1 cellular context compared by ENCODE assay signal in the genomic region with DNA sequence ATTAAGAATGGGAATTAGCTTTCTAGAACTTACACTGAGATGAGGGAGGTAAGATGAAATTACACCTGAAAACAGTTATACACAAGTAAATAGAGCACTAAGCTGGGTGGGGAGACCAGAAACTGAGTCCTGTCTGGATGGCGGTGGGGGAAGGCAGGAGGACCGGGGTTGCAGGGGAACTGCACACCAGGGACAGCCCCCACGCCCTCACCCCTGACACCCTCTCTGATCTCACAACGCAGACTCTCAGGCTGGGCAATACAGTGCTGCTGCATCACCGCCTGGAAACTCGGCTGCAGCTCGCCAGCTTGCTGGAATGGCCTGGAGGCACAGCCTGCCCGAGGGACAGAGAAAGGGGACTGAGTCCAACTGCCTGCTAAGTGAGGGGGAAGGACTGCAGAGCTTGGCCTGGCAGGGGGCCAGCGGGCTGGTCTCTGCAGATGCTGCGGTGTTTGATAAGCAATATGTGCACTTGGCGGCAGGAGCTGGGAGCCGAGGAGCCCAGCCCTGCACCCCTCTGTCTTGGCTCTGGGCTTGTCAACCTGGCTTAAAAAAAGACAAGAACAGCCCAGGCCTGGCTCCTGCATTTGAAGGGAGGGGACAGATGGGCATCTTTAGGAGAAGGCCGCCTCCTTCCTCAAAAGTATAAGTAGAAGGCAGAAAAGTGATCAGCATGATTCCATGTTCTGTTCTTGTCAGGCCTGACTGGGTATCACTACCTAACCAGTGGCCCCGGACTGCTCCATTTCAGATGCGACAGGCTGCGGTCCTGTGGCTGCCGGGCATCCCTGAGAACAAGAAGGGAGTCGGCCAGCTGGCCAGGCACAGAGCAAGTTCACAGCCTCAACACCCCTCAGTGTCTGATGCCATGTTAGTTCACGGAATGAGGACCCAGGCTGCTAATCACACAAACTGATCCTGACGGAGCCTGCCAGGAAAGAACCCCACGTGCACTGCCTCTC.
A peak's percentile ranks its signal among the peaks of the same experiment; 100 is the strongest.
TF ChIP-seq lines count a peak whose summit lies in the region.

No MANE protein-coding gene starts in this region.

TF ChIP-seq in HepG2, 621 proteins besides CTCF, POLR2A, EP300 and RAD21 (continues in another document):
- TF ChIP-seq, protein P1, sequence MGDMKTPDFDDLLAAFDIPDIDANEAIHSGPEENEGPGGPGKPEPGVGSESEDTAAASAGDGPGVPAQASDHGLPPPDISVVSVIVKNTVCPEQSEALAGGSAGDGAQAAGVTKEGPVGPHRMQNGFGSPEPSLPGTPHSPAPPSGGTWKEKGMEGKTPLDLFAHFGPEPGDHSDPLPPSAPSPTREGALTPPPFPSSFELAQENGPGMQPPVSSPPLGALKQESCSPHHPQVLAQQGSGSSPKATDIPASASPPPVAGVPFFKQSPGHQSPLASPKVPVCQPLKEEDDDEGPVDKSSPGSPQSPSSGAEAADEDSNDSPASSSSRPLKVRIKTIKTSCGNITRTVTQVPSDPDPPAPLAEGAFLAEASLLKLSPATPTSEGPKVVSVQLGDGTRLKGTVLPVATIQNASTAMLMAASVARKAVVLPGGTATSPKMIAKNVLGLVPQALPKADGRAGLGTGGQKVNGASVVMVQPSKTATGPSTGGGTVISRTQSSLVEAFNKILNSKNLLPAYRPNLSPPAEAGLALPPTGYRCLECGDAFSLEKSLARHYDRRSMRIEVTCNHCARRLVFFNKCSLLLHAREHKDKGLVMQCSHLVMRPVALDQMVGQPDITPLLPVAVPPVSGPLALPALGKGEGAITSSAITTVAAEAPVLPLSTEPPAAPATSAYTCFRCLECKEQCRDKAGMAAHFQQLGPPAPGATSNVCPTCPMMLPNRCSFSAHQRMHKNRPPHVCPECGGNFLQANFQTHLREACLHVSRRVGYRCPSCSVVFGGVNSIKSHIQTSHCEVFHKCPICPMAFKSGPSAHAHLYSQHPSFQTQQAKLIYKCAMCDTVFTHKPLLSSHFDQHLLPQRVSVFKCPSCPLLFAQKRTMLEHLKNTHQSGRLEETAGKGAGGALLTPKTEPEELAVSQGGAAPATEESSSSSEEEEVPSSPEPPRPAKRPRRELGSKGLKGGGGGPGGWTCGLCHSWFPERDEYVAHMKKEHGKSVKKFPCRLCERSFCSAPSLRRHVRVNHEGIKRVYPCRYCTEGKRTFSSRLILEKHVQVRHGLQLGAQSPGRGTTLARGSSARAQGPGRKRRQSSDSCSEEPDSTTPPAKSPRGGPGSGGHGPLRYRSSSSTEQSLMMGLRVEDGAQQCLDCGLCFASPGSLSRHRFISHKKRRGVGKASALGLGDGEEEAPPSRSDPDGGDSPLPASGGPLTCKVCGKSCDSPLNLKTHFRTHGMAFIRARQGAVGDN (CRISPR knock-in tag; IDR thresholded peaks at IDR 0.05), result 0 out of 2 replicates have a peak, but pooled peaks have one; percentile 2
- peak; percentile 50 for TF ChIP-seq AGO2 (optimal IDR thresholded peaks at IDR 0.05; ENCODE audit: low read depth, low read length)
- TF ChIP-seq HES4 (CRISPR knock-in tag; IDR thresholded peaks at IDR 0.05; ENCODE audit: borderline replicate concordance), result 0 out of 2 replicates have a peak, but pooled peaks have one; percentile 45
- TF ChIP-seq CHD2 (IDR thresholded peaks at IDR 0.05; ENCODE audit: low read depth, low read length), result no peak
- no peak for TF ChIP-seq ZMYM2 (CRISPR knock-in tag; IDR thresholded peaks at IDR 0.05)
- TF ChIP-seq SYNCRIP (IDR thresholded peaks at IDR 0.05; ENCODE audit: insufficient read depth, low read depth, low read length), result no peak
- no peak for TF ChIP-seq RBM39 (IDR thresholded peaks at IDR 0.05; ENCODE audit: low read depth, low read length, poor library complexity, severe bottlenecking)
- TF ChIP-seq ZBTB1 (CRISPR knock-in tag; IDR thresholded peaks at IDR 0.05; ENCODE audit: borderline replicate concordance), result no peak
- TF ChIP-seq, protein P2, sequence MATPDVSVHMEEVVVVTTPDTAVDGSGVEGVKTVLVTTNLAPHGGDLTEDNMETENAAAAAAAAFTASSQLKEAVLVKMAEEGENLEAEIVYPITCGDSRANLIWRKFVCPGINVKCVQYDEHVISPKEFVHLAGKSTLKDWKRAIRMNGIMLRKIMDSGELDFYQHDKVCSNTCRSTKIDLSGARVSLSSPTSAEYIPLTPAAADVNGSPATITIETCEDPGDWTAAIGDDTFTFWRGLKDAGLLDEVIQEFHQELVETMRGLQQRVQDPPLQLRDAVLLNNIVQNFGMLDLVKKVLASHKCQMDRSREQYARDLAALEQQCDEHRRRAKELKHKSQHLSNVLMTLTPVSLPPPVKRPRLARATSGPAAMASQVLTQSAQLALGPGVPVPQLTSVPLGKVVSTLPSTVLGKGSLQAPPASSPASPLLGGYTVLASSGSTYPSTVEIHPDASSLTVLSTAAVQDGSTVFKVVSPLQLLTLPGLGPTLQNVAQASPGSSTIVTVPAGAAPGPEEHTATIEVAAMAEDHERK (CRISPR knock-in tag; IDR thresholded peaks at IDR 0.05; ENCODE audit: low read depth), result no peak
- TF ChIP-seq, protein P3, sequence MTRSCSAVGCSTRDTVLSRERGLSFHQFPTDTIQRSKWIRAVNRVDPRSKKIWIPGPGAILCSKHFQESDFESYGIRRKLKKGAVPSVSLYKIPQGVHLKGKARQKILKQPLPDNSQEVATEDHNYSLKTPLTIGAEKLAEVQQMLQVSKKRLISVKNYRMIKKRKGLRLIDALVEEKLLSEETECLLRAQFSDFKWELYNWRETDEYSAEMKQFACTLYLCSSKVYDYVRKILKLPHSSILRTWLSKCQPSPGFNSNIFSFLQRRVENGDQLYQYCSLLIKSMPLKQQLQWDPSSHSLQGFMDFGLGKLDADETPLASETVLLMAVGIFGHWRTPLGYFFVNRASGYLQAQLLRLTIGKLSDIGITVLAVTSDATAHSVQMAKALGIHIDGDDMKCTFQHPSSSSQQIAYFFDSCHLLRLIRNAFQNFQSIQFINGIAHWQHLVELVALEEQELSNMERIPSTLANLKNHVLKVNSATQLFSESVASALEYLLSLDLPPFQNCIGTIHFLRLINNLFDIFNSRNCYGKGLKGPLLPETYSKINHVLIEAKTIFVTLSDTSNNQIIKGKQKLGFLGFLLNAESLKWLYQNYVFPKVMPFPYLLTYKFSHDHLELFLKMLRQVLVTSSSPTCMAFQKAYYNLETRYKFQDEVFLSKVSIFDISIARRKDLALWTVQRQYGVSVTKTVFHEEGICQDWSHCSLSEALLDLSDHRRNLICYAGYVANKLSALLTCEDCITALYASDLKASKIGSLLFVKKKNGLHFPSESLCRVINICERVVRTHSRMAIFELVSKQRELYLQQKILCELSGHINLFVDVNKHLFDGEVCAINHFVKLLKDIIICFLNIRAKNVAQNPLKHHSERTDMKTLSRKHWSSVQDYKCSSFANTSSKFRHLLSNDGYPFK (CRISPR knock-in tag; IDR thresholded peaks at IDR 0.05; ENCODE audit: borderline replicate concordance), result no peak
- TF ChIP-seq, protein P4, sequence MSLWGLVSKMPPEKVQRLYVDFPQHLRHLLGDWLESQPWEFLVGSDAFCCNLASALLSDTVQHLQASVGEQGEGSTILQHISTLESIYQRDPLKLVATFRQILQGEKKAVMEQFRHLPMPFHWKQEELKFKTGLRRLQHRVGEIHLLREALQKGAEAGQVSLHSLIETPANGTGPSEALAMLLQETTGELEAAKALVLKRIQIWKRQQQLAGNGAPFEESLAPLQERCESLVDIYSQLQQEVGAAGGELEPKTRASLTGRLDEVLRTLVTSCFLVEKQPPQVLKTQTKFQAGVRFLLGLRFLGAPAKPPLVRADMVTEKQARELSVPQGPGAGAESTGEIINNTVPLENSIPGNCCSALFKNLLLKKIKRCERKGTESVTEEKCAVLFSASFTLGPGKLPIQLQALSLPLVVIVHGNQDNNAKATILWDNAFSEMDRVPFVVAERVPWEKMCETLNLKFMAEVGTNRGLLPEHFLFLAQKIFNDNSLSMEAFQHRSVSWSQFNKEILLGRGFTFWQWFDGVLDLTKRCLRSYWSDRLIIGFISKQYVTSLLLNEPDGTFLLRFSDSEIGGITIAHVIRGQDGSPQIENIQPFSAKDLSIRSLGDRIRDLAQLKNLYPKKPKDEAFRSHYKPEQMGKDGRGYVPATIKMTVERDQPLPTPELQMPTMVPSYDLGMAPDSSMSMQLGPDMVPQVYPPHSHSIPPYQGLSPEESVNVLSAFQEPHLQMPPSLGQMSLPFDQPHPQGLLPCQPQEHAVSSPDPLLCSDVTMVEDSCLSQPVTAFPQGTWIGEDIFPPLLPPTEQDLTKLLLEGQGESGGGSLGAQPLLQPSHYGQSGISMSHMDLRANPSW (CRISPR knock-in tag; IDR thresholded peaks at IDR 0.05; ENCODE audit: borderline replicate concordance), result no peak
- TF ChIP-seq, protein P5, sequence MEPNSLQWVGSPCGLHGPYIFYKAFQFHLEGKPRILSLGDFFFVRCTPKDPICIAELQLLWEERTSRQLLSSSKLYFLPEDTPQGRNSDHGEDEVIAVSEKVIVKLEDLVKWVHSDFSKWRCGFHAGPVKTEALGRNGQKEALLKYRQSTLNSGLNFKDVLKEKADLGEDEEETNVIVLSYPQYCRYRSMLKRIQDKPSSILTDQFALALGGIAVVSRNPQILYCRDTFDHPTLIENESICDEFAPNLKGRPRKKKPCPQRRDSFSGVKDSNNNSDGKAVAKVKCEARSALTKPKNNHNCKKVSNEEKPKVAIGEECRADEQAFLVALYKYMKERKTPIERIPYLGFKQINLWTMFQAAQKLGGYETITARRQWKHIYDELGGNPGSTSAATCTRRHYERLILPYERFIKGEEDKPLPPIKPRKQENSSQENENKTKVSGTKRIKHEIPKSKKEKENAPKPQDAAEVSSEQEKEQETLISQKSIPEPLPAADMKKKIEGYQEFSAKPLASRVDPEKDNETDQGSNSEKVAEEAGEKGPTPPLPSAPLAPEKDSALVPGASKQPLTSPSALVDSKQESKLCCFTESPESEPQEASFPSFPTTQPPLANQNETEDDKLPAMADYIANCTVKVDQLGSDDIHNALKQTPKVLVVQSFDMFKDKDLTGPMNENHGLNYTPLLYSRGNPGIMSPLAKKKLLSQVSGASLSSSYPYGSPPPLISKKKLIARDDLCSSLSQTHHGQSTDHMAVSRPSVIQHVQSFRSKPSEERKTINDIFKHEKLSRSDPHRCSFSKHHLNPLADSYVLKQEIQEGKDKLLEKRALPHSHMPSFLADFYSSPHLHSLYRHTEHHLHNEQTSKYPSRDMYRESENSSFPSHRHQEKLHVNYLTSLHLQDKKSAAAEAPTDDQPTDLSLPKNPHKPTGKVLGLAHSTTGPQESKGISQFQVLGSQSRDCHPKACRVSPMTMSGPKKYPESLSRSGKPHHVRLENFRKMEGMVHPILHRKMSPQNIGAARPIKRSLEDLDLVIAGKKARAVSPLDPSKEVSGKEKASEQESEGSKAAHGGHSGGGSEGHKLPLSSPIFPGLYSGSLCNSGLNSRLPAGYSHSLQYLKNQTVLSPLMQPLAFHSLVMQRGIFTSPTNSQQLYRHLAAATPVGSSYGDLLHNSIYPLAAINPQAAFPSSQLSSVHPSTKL (CRISPR knock-in tag; IDR thresholded peaks at IDR 0.05), result no peak
- TF ChIP-seq, protein P6, sequence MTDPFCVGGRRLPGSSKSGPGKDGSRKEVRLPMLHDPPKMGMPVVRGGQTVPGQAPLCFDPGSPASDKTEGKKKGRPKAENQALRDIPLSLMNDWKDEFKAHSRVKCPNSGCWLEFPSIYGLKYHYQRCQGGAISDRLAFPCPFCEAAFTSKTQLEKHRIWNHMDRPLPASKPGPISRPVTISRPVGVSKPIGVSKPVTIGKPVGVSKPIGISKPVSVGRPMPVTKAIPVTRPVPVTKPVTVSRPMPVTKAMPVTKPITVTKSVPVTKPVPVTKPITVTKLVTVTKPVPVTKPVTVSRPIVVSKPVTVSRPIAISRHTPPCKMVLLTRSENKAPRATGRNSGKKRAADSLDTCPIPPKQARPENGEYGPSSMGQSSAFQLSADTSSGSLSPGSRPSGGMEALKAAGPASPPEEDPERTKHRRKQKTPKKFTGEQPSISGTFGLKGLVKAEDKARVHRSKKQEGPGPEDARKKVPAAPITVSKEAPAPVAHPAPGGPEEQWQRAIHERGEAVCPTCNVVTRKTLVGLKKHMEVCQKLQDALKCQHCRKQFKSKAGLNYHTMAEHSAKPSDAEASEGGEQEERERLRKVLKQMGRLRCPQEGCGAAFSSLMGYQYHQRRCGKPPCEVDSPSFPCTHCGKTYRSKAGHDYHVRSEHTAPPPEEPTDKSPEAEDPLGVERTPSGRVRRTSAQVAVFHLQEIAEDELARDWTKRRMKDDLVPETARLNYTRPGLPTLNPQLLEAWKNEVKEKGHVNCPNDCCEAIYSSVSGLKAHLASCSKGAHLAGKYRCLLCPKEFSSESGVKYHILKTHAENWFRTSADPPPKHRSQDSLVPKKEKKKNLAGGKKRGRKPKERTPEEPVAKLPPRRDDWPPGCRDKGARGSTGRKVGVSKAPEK (CRISPR knock-in tag; IDR thresholded peaks at IDR 0.05; ENCODE audit: borderline replicate concordance), result no peak
- TF ChIP-seq, protein P7, sequence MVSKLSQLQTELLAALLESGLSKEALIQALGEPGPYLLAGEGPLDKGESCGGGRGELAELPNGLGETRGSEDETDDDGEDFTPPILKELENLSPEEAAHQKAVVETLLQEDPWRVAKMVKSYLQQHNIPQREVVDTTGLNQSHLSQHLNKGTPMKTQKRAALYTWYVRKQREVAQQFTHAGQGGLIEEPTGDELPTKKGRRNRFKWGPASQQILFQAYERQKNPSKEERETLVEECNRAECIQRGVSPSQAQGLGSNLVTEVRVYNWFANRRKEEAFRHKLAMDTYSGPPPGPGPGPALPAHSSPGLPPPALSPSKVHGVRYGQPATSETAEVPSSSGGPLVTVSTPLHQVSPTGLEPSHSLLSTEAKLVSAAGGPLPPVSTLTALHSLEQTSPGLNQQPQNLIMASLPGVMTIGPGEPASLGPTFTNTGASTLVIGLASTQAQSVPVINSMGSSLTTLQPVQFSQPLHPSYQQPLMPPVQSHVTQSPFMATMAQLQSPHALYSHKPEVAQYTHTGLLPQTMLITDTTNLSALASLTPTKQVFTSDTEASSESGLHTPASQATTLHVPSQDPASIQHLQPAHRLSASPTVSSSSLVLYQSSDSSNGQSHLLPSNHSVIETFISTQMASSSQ (IDR thresholded peaks at IDR 0.05; ENCODE audit: low read depth), result no peak
- TF ChIP-seq, protein P7 (CRISPR knock-in tag; IDR thresholded peaks at IDR 0.05; ENCODE audit: borderline replicate concordance), result no peak
- TF ChIP-seq HNRNPL (IDR thresholded peaks at IDR 0.05; ENCODE audit: low read depth, low read length), result no peak
- TF ChIP-seq ZNF547 (CRISPR knock-in tag; IDR thresholded peaks at IDR 0.05), result no peak
- no peak for TF ChIP-seq ZSCAN30 (CRISPR knock-in tag; IDR thresholded peaks at IDR 0.05)
- no peak for TF ChIP-seq ZEB1 (IDR thresholded peaks at IDR 0.05; ENCODE audit: insufficient replicate concordance, low read depth)
- TF ChIP-seq JDP2 (CRISPR knock-in tag; IDR thresholded peaks at IDR 0.05; ENCODE audit: borderline replicate concordance), result no peak
- no peak for TF ChIP-seq ARID2 (CRISPR knock-in tag; IDR thresholded peaks at IDR 0.05; ENCODE audit: borderline replicate concordance)
- TF ChIP-seq ZNF30 (CRISPR knock-in tag; IDR thresholded peaks at IDR 0.05), result no peak
